In the genomic region with DNA sequence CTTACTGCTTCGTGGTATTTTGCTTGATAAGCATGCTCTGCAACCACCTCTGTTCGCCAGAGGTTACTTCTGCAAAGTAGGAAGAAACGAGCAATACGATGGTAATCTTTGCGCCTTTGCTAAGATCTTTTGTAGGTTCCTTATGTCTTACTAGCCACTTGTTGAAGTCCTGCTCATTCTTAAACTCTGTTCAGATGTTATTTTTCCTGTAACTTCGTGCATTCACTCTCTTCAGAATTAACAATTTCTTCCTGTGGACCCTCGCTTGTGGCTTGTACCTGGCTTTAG, we compare ENCODE assay signal across 1 cellular context.
TF ChIP-seq lines count a peak whose summit lies in the region.

No MANE protein-coding gene starts in this region.

TF ChIP-seq in K562, 482 proteins besides CTCF, POLR2A, EP300 and RAD21 (continues in another document):
- TF ChIP-seq RERE (CRISPR knock-in tag; IDR thresholded peaks at IDR 0.05; ENCODE audit: borderline replicate concordance) (no peak), GTF2A2 (tag; IDR thresholded peaks at IDR 0.05) (no peak), LEF1 (IDR thresholded peaks at IDR 0.05) (peak; percentile 12; the same call in 1 of the 2 replicates), PTBP1 (IDR thresholded peaks at IDR 0.05; ENCODE audit: low read depth, low read length) (no peak), NBN (IDR thresholded peaks at IDR 0.05; ENCODE audit: low read depth) (peak; percentile 16; the same call in 1 of the 2 replicates), RCOR1 (IDR thresholded peaks at IDR 0.05; ENCODE audit: borderline replicate concordance in 1 of 2, low read depth in 2 of 2, low read length in 2 of 2) (no peak), HDAC2 (IDR thresholded peaks at IDR 0.05) (0 out of 2 replicates have a peak, but pooled peaks have one; percentile 12), CHD7 (IDR thresholded peaks at IDR 0.05; ENCODE audit: low read depth, low read length) (no peak), TRIM25 (IDR thresholded peaks at IDR 0.05; ENCODE audit: borderline replicate concordance) (no peak), ZNF316 (IDR thresholded peaks at IDR 0.05) (peak; percentile 75), ZNF140 (CRISPR knock-in tag; IDR thresholded peaks at IDR 0.05) (no peak), ERF (CRISPR knock-in tag; IDR thresholded peaks at IDR 0.05) (no peak), STAT5A (IDR thresholded peaks at IDR 0.05; ENCODE audit: borderline replicate concordance, low read length) (no peak), ZEB2 (IDR thresholded peaks at IDR 0.05) (no peak), ADNP (tag; IDR thresholded peaks at IDR 0.05) (no peak), GABPB1 (CRISPR knock-in tag; IDR thresholded peaks at IDR 0.05) (no peak), ZNF395 (CRISPR knock-in tag; IDR thresholded peaks at IDR 0.05) (no peak), HMG20B (CRISPR knock-in tag; IDR thresholded peaks at IDR 0.05) (no peak), PRDM10 (IDR thresholded peaks at IDR 0.05; ENCODE audit: partially characterized antibody) (no peak)
- TF ChIP-seq, protein P1, sequence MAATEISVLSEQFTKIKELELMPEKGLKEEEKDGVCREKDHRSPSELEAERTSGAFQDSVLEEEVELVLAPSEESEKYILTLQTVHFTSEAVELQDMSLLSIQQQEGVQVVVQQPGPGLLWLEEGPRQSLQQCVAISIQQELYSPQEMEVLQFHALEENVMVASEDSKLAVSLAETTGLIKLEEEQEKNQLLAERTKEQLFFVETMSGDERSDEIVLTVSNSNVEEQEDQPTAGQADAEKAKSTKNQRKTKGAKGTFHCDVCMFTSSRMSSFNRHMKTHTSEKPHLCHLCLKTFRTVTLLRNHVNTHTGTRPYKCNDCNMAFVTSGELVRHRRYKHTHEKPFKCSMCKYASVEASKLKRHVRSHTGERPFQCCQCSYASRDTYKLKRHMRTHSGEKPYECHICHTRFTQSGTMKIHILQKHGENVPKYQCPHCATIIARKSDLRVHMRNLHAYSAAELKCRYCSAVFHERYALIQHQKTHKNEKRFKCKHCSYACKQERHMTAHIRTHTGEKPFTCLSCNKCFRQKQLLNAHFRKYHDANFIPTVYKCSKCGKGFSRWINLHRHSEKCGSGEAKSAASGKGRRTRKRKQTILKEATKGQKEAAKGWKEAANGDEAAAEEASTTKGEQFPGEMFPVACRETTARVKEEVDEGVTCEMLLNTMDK (IDR thresholded peaks at IDR 0.05; ENCODE audit: borderline replicate concordance, insufficient read depth, low read depth, low read length, poor library complexity, severe bottlenecking), result no peak
- TF ChIP-seq, protein P2, sequence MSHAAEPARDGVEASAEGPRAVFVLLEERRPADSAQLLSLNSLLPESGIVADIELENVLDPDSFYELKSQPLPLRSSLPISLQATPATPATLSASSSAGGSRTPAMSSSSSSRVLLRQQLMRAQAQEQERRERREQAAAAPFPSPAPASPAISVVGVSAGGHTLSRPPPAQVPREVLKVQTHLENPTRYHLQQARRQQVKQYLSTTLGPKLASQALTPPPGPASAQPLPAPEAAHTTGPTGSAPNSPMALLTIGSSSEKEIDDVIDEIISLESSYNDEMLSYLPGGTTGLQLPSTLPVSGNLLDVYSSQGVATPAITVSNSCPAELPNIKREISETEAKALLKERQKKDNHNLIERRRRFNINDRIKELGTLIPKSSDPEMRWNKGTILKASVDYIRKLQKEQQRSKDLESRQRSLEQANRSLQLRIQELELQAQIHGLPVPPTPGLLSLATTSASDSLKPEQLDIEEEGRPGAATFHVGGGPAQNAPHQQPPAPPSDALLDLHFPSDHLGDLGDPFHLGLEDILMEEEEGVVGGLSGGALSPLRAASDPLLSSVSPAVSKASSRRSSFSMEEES (CRISPR knock-in tag; IDR thresholded peaks at IDR 0.05), result no peak
